In genomic region chr2:101340141-101340541, GRCh38 we compare ENCODE assay signal across 17 cellular contexts. TPM values are rescaled to one million over a fixed set of nuclear protein-coding genes. Genes with fewer than 3 reads are reported as not detected.
DNase-seq lines count a peak whose midpoint lies in the region; FAIRE-seq and TF ChIP-seq lines count a peak whose summit lies in the region.
"Had no signal": no experiment of that assay in that cellular context is flagged by ENCODE, and none has a peak within 500 bp of the region (broad histone marks: within the 10 kb centered on the region; RNA-seq: fewer than 3 reads in every experiment).

No MANE protein-coding gene starts in this region.

- H3K27me3 ChIP-seq in PC-9 (ENCODE audit: insufficient read depth, low read depth) (no peaks in the 10 kb centered on the region), breast epithelium (no peaks in the 10 kb centered on the region)
- H3K27me3 ChIP-seq: gastroesophageal sphincter, transverse colon had no signal

- no peak for TF ChIP-seq POLR2A in breast epithelium (IDR thresholded peaks at IDR 0.05)

- peaks cover 36% of the 10 kb centered on the region for H3K4me1 Mint-ChIP-seq in T-helper 2 cell treated with Interferon-gamma antibody and Interleukin-4, amounts not matched to agents 5 μg/mL and 100 μg/mL, for 36 hours (ENCODE audit: low read depth)

- no peaks in the 10 kb centered on the region for H3K79me2 ChIP-seq in PC-9 (ENCODE audit: low read depth)

- no peaks in the 10 kb centered on the region for H3K36me3 Mint-ChIP-seq in T-helper 2 cell treated with Interferon-gamma antibody and Interleukin-4, amounts not matched to agents 5 μg/mL and 100 μg/mL, for 36 hours (ENCODE audit: low read depth)

- H3K9me2 ChIP-seq in PC-9 (ENCODE audit: insufficient read depth): no peaks in the 10 kb centered on the region

- peaks cover 28% of the 10 kb centered on the region for H3F3A ChIP-seq in PC-9 (ENCODE audit: insufficient read depth, low read depth)

- no peak for TF ChIP-seq CTCF in PC-9 (conservative IDR thresholded peaks at IDR 0.05)
- no peak for TF ChIP-seq CTCF in fibroblast of the aortic adventitia (IDR thresholded peaks at IDR 0.05; ENCODE audit: insufficient read depth, low read length)
- TF ChIP-seq CTCF in breast epithelium (IDR thresholded peaks at IDR 0.05): no peak
- no peak for TF ChIP-seq CTCF in kidney (IDR thresholded peaks at IDR 0.05; ENCODE audit: borderline replicate concordance, extremely low read depth, insufficient read depth)

- H3K27ac ChIP-seq in PC-9 (peak overlapping the region; percentile 66), breast epithelium (no peak overlapping the region), kidney (ENCODE audit: low read depth in 2 of 2, low read length in 2 of 2) (no peak overlapping the region)
- H3K27ac ChIP-seq: gastroesophageal sphincter, left ventricle myocardium inferior, transverse colon had no signal

- DNase-seq in T-helper 2 cell treated with Interferon-gamma antibody and Interleukin-4, amounts not matched to agents 5 μg/mL and 100 μg/mL, for 36 hours (ENCODE audit: low spot score): no peak
- DNase-seq in T-helper 2 cell (no peak), PC-9 (peak in 1 of 2 experiments; percentile 55), fibroblast of the aortic adventitia (ENCODE audit: low read depth) (peak; percentile 27), pons (ENCODE audit: low spot score) (peak; percentile 62), H4 (ENCODE audit: low spot score) (no peak), breast epithelium (ENCODE audit: low spot score in 2 of 2) (no peak), kidney (no peak)
- DNase-seq: activated CD8-positive, alpha-beta memory T cell treated with anti-CD3 and anti-CD28 coated beads, Interleukin-2, amount 50 U/mL, for 4 hours; H7; left ventricle myocardium inferior; NCI-H2081; stimulated activated CD4-positive, alpha-beta T cell treated with anti-CD3 and anti-CD28 coated beads, Interleukin-12 subunit alpha, Interleukin-12 subunit beta, amount 100 ng/mL, for 4 hours; transverse colon had no signal

- H3K9me3 ChIP-seq in PC-9 (ENCODE audit: insufficient read depth, low read depth) (no peaks in the 10 kb centered on the region), breast epithelium (no peaks in the 10 kb centered on the region), kidney (ENCODE audit: control insufficient read depth in 1 of 2, low read length in 2 of 2) (no peaks in the 10 kb centered on the region)
- H3K9me3 ChIP-seq: gastroesophageal sphincter, left ventricle myocardium inferior, transverse colon had no signal

- H3K36me3 ChIP-seq in PC-9 (ENCODE audit: low read depth) (no peaks in the 10 kb centered on the region), breast epithelium (no peaks in the 10 kb centered on the region), kidney (ENCODE audit: control insufficient read depth in 1 of 2, insufficient read depth in 2 of 2, low read length in 2 of 2) (no peaks in the 10 kb centered on the region)
- H3K36me3 ChIP-seq: gastroesophageal sphincter, left ventricle myocardium inferior, transverse colon had no signal

- peak overlapping the region; percentile 42 for H3K4me3 Mint-ChIP-seq in T-helper 2 cell treated with Interferon-gamma antibody and Interleukin-4, amounts not matched to agents 5 μg/mL and 100 μg/mL, for 36 hours

- intact Hi-C loops in PC-9 (cut with micrococcal nuclease; ENCODE audit: unreplicated experiment): loop anchor here (5.0 kb wide), 2 partner anchors 47 to 743 kb away; partner anchors contain the start of gene CREG2
- intact Hi-C loops in breast epithelium (cut with DNase I; ENCODE audit: low total_unique reads): no loop called here
- intact Hi-C loops in kidney (cut with DNase I): no loop called here

- H3K27me3 Mint-ChIP-seq in T-helper 2 cell treated with Interferon-gamma antibody and Interleukin-4, amounts not matched to agents 5 μg/mL and 100 μg/mL, for 36 hours (ENCODE audit: low read depth): peaks cover 10% of the 10 kb centered on the region

- no TSS peak for BruUV-seq in PC-9 (replicated peaks; lab: Mats Ljungman, UMichigan)

- FAIRE-seq in kidney (lab: Jason Lieb, UNC): no peak
- FAIRE-seq: A204.1, GM12891 had no signal

- no peaks in the 10 kb centered on the region for H4K20me1 ChIP-seq in PC-9 (ENCODE audit: insufficient read depth)

- POLR2A ChIA-PET in PC-9 (lab: Charles Lee; ENCODE audit: unreplicated experiment): no interaction called here

- no peak overlapping the region for H3K9ac ChIP-seq in kidney (ENCODE audit: low read length in 2 of 2)

- H3K4me1 ChIP-seq in PC-9 (replicated peaks; ENCODE audit: insufficient read depth): peaks cover 40% of the 10 kb centered on the region
- no peaks in the 10 kb centered on the region for H3K4me1 ChIP-seq in breast epithelium
- no peaks in the 10 kb centered on the region for H3K4me1 ChIP-seq in kidney (ENCODE audit: control insufficient read depth in 1 of 2, insufficient read depth in 1 of 2, low read depth in 1 of 2, low read length in 2 of 2)
- H3K4me1 ChIP-seq: left ventricle myocardium inferior, transverse colon had no signal

- CTCF ChIA-PET in PC-9 (lab: Charles Lee): interaction anchor here (0.7 kb wide), 1 partner anchor 93 kb away, joined by 3 read pairs; no protein-coding TSS in a partner anchor

- no peak overlapping the region for H2AFZ ChIP-seq in PC-9

- H3K4me3 ChIP-seq in PC-9: no peak overlapping the region
- H3K4me3 ChIP-seq in fibroblast of the aortic adventitia (ENCODE audit: low read depth, low read length): no peak overlapping the region
- no peak overlapping the region for H3K4me3 ChIP-seq in breast epithelium
- no peak overlapping the region for H3K4me3 ChIP-seq in kidney (ENCODE audit: low read length in 2 of 2)
- H3K4me3 ChIP-seq: gastroesophageal sphincter, left ventricle myocardium inferior, transverse colon had no signal

- no peak overlapping the region for H3K27ac Mint-ChIP-seq in T-helper 2 cell treated with Interferon-gamma antibody and Interleukin-4, amounts not matched to agents 5 μg/mL and 100 μg/mL, for 36 hours

- H3K9me3 Mint-ChIP-seq in T-helper 2 cell treated with Interferon-gamma antibody and Interleukin-4, amounts not matched to agents 5 μg/mL and 100 μg/mL, for 36 hours: no peaks in the 10 kb centered on the region

- peak overlapping the region; percentile 59 for H3K4me2 ChIP-seq in PC-9

RNA-seq across cellular contexts. Expression of gene RNF149, which starts 31.6 kb away (rescaled TPM):
- 58.6 and 71.6 TPM in 2 replicates for total RNA-seq in PC-9 (2021)
- 46.4 and 50.7 TPM in 2 replicates for total RNA-seq in fibroblast of the aortic adventitia (ENCODE audit: low replicate concordance)
- 8.4 and 9.0 TPM in 2 replicates for total RNA-seq in H4 (2014; rRNA removed; shearing (Covaris generic))
- 100 to 1,000 TPM in 1 of 3 donors, 10 to 100 TPM in 2; 65.6 to 101 (median 75.4) TPM for total RNA-seq in breast epithelium
- 75.8 TPM for total RNA-seq in kidney
- polyA plus RNA-seq in kidney (ENCODE audit: insufficient read depth, low read depth, low replicate concordance): 30.1 TPM

RNA-seq across cellular contexts. Expression of gene CREG2, which starts 47.2 kb away (rescaled TPM):
- total RNA-seq in PC-9 (2021): 9.0 and 12.3 TPM in 2 replicates
- 0.25 and 1.5 TPM in 2 replicates for total RNA-seq in fibroblast of the aortic adventitia (ENCODE audit: low replicate concordance)
- total RNA-seq in H4 (2014; rRNA removed; shearing (Covaris generic)): not detected in 2 replicates
- under 1 TPM in 1 of 3 donors, not detected in 2; under 0.01 TPM for total RNA-seq in breast epithelium
- total RNA-seq in kidney: 0.69 TPM
- not detected for polyA plus RNA-seq in kidney (ENCODE audit: insufficient read depth, low read depth, low replicate concordance)
- total RNA-seq: left ventricle myocardium inferior had no signal

Comparison
In these comparisons a context has a peak if more than half of its experiments do, and no peak if none do; other contexts are left out.
1. DNase-seq: peak in fibroblast of the aortic adventitia (single experiment) and pons (single experiment); none in T-helper 2 cell treated with Interferon-gamma antibody and Interleukin-4, amounts not matched to agents 5 μg/mL and 100 μg/mL, for 36 hours (single experiment), T-helper 2 cell (0 of 5), H4 (single experiment), breast epithelium (0 of 2) and kidney (single experiment).